ENCODE assay signal across 11 cellular contexts in the genomic region with DNA sequence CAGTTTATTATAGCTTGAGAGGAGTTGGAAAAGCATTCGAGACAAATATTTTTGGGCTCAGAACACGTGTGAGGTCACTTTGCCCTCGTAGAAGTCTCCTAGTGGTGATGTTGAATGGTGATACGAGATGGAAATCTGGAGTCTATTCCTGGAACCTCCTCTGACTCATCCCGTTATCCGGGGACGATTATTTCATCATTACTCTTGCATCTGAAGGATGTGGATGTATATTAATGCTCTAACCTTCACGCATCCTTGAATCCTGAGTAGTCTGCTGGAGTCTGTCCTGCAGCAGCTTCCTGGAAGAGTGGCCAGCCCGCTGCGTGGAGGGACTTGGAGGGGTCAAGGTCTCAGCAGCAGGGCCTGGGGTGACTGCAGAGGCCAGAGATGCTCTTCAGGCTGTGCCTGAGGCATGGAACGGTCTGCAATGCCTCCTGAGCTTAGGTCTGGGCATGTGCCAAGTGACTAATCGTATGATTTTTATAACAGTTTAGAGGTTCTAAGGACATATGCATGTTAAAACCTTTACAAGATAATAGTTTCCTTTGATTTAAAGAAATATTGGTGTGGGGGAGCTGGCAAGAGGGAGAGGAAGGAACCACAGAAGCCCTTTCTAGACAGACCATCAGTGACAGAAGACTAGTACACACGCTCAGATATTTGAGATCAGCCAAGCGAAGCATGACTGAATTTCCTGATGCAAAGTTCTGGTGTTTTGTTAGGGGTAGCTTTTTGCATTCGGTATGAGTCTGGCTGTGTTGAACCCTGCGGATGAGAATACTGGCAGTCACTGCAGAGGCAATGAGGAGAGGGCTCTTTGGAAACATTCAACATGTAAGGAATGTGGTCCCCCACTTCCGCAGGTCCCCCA.
A peak's percentile ranks its signal among the peaks of the same experiment; 100 is the strongest.
DNase-seq lines count a peak whose midpoint lies in the region; ATAC-seq, FAIRE-seq and TF ChIP-seq lines count a peak whose summit lies in the region.
"Had no signal": no experiment of that assay in that cellular context is flagged by ENCODE, and none has a peak within 500 bp of the region (broad histone marks: within the 10 kb centered on the region; RNA-seq: fewer than 3 reads in every experiment).

No MANE protein-coding gene starts in this region.

- no peaks in the 10 kb centered on the region for H4K20me1 ChIP-seq in fibroblast of lung (ENCODE audit: control insufficient read depth, extremely low read depth, insufficient read depth, low read length)

- TF ChIP-seq RAD21 in A549 (conservative IDR thresholded peaks at IDR 0.05 in 1 of 2, IDR thresholded peaks at IDR 0.05 in 1 of 2): no peak

- no peaks in the 10 kb centered on the region for H3K27me3 ChIP-seq in fibroblast of lung (ENCODE audit: control insufficient read depth, insufficient read depth, low read length)

- CTCF ChIA-PET in A549 (lab: Yijun Ruan, JAX): no interaction called here

- TF ChIP-seq POLR2A in A549 (IDR thresholded peaks at IDR 0.05; ENCODE audit: low read length) (no peak), GM18505 (IDR thresholded peaks at IDR 0.05; ENCODE audit: borderline replicate concordance, extremely low read depth, insufficient read depth, insufficient read length) (no peak)

- DNase-seq in A549 (ENCODE audit: low read depth in 1 of 2, low spot score in 1 of 2): peak; percentile 16 to 25
- peak; percentile 95 for DNase-seq in HS-5 (ENCODE audit: low read depth)
- peak; percentile 87 to 97 for DNase-seq in fibroblast of lung (ENCODE audit: low read depth in 2 of 2)
- DNase-seq in activated naive CD4-positive, alpha-beta T cell (lab: John Stamatoyannopoulos, UW): no peak
- no peak for DNase-seq in ecto neural progenitor cell (ENCODE audit: low spot score)
- DNase-seq in SW480 (ENCODE audit: low spot score): no peak
- DNase-seq: activated naive CD8-positive, alpha-beta T cell treated with anti-CD3 and anti-CD28 coated beads, Interleukin-2, amount 10 ng/mL, durations not matched to agents 7 days and 5 days; CD4-positive, CD25-positive, alpha-beta regulatory T cell had no signal

- H3K79me2 ChIP-seq in fibroblast of lung (ENCODE audit: control insufficient read depth, insufficient read depth, low read length): no peaks in the 10 kb centered on the region

- H3K4me3 ChIP-seq in A549: no peak overlapping the region
- no peak overlapping the region for H3K4me3 ChIP-seq in fibroblast of lung (replicated peaks in 1 of 4; ENCODE audit: control extremely low read depth in 1 of 4, insufficient read depth in 1 of 4, low read depth in 3 of 4, low read length in 4 of 4)

- H3K9me3 ChIP-seq in A549 (no peaks in the 10 kb centered on the region), fibroblast of lung (ENCODE audit: control insufficient read depth, insufficient read depth, low read depth, low read length) (no peaks in the 10 kb centered on the region)

- H2AFZ ChIP-seq in fibroblast of lung (ENCODE audit: low read length): no peak overlapping the region

- POLR2A ChIA-PET in A549 (lab: Yijun Ruan, JAX): no interaction called here

- 22% methylated on average over 15 of the region's 17 CpGs for WGBS in A549 (ENCODE audit: missing lambda C conversion rate)

- H3K27ac ChIP-seq in A549 (no peak overlapping the region), fibroblast of lung (ENCODE audit: insufficient read depth, low read length) (peak overlapping the region; percentile 74)

- H3K36me3 ChIP-seq in fibroblast of lung (ENCODE audit: control insufficient read depth, insufficient read depth, low read length): no peaks in the 10 kb centered on the region

- no peak for TF ChIP-seq EP300 in A549 (IDR thresholded peaks at IDR 0.05)

- FAIRE-seq in A549 (lab: Jason Lieb, UNC): no peak

- no peaks in the 10 kb centered on the region for H3K4me1 ChIP-seq in A549
- H3K4me1 ChIP-seq in fibroblast of lung (ENCODE audit: control insufficient read depth, extremely low read depth, insufficient read depth, low read length): peaks cover 5% of the 10 kb centered on the region

- peak; percentile 57 to 88 for ATAC-seq in A549
- ATAC-seq in GM19372 (IDR thresholded peaks at IDR 0.05; ENCODE audit: low read depth, unreplicated experiment): peak; percentile 46
- ATAC-seq in GM18505 (IDR thresholded peaks at IDR 0.05; ENCODE audit: unreplicated experiment): no peak
- ATAC-seq: left lobe of liver had no signal

- TF ChIP-seq CTCF in A549 (IDR thresholded peaks at IDR 0.05) (no peak), fibroblast of lung (conservative IDR thresholded peaks at IDR 0.05 in 1 of 2, IDR thresholded peaks at IDR 0.05 in 1 of 2; ENCODE audit: low read depth in 1 of 2, low read length in 2 of 2) (no peak)

- H3K9ac ChIP-seq in fibroblast of lung (ENCODE audit: insufficient read depth, low read length): no peak overlapping the region

- no peak overlapping the region for H3K4me2 ChIP-seq in A549
- no peak overlapping the region for H3K4me2 ChIP-seq in fibroblast of lung (ENCODE audit: extremely low read depth, insufficient read depth, low read length)

TF ChIP-seq in A549, 52 proteins besides CTCF, POLR2A, EP300 and RAD21:
- TF ChIP-seq, protein P1, sequence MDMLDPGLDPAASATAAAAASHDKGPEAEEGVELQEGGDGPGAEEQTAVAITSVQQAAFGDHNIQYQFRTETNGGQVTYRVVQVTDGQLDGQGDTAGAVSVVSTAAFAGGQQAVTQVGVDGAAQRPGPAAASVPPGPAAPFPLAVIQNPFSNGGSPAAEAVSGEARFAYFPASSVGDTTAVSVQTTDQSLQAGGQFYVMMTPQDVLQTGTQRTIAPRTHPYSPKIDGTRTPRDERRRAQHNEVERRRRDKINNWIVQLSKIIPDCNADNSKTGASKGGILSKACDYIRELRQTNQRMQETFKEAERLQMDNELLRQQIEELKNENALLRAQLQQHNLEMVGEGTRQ (IDR thresholded peaks at IDR 0.05): no peak
- TF ChIP-seq, protein P2, sequence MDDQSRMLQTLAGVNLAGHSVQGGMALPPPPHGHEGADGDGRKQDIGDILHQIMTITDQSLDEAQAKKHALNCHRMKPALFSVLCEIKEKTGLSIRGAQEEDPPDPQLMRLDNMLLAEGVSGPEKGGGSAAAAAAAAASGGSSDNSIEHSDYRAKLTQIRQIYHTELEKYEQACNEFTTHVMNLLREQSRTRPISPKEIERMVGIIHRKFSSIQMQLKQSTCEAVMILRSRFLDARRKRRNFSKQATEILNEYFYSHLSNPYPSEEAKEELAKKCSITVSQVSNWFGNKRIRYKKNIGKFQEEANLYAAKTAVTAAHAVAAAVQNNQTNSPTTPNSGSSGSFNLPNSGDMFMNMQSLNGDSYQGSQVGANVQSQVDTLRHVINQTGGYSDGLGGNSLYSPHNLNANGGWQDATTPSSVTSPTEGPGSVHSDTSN (IDR thresholded peaks at IDR 0.05): no peak
- no peak for TF ChIP-seq CEBPB (IDR thresholded peaks at IDR 0.05)
- TF ChIP-seq, protein P3, sequence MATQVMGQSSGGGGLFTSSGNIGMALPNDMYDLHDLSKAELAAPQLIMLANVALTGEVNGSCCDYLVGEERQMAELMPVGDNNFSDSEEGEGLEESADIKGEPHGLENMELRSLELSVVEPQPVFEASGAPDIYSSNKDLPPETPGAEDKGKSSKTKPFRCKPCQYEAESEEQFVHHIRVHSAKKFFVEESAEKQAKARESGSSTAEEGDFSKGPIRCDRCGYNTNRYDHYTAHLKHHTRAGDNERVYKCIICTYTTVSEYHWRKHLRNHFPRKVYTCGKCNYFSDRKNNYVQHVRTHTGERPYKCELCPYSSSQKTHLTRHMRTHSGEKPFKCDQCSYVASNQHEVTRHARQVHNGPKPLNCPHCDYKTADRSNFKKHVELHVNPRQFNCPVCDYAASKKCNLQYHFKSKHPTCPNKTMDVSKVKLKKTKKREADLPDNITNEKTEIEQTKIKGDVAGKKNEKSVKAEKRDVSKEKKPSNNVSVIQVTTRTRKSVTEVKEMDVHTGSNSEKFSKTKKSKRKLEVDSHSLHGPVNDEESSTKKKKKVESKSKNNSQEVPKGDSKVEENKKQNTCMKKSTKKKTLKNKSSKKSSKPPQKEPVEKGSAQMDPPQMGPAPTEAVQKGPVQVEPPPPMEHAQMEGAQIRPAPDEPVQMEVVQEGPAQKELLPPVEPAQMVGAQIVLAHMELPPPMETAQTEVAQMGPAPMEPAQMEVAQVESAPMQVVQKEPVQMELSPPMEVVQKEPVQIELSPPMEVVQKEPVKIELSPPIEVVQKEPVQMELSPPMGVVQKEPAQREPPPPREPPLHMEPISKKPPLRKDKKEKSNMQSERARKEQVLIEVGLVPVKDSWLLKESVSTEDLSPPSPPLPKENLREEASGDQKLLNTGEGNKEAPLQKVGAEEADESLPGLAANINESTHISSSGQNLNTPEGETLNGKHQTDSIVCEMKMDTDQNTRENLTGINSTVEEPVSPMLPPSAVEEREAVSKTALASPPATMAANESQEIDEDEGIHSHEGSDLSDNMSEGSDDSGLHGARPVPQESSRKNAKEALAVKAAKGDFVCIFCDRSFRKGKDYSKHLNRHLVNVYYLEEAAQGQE (IDR thresholded peaks at IDR 0.05): no peak
- no peak for TF ChIP-seq JUNB (IDR thresholded peaks at IDR 0.05)
- TF ChIP-seq, protein P4, sequence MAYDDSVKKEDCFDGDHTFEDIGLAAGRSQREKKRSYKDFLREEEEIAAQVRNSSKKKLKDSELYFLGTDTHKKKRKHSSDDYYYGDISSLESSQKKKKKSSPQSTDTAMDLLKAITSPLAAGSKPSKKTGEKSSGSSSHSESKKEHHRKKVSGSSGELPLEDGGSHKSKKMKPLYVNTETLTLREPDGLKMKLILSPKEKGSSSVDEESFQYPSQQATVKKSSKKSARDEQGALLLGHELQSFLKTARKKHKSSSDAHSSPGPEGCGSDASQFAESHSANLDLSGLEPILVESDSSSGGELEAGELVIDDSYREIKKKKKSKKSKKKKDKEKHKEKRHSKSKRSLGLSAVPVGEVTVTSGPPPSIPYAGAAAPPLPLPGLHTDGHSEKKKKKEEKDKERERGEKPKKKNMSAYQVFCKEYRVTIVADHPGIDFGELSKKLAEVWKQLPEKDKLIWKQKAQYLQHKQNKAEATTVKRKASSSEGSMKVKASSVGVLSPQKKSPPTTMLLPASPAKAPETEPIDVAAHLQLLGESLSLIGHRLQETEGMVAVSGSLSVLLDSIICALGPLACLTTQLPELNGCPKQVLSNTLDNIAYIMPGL (CRISPR knock-in tag; IDR thresholded peaks at IDR 0.05; ENCODE audit: borderline replicate concordance): no peak
- no peak for TF ChIP-seq KDM1A (IDR thresholded peaks at IDR 0.05; ENCODE audit: low read depth)
- no peak for TF ChIP-seq HOXA7 (CRISPR knock-in tag; IDR thresholded peaks at IDR 0.05)
- TF ChIP-seq NPAS2 (CRISPR knock-in tag; IDR thresholded peaks at IDR 0.05; ENCODE audit: borderline replicate concordance): no peak

Comparison
In these comparisons a context has a peak if more than half of its experiments do, and no peak if none do; other contexts are left out.
1. DNase-seq: peak in A549 (2 of 2), HS-5 (single experiment) and fibroblast of lung (2 of 2); none in activated naive CD4-positive, alpha-beta T cell (0 of 4), ecto neural progenitor cell (single experiment) and SW480 (single experiment).